ENCODE assay signal across 1 cellular context in genomic region chr11:13065200-13065787, GRCh38.
TF ChIP-seq lines count a peak whose summit lies in the region.

No MANE protein-coding gene starts in this region.

TF ChIP-seq in HepG2, 621 proteins besides CTCF, POLR2A, EP300 and RAD21 (continued from another document):
- TF ChIP-seq, protein P1, sequence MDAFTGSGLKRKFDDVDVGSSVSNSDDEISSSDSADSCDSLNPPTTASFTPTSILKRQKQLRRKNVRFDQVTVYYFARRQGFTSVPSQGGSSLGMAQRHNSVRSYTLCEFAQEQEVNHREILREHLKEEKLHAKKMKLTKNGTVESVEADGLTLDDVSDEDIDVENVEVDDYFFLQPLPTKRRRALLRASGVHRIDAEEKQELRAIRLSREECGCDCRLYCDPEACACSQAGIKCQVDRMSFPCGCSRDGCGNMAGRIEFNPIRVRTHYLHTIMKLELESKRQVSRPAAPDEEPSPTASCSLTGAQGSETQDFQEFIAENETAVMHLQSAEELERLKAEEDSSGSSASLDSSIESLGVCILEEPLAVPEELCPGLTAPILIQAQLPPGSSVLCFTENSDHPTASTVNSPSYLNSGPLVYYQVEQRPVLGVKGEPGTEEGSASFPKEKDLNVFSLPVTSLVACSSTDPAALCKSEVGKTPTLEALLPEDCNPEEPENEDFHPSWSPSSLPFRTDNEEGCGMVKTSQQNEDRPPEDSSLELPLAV (CRISPR knock-in tag; conservative IDR thresholded peaks at IDR 0.05; ENCODE audit: low read depth), result no peak
- TF ChIP-seq, protein P2, sequence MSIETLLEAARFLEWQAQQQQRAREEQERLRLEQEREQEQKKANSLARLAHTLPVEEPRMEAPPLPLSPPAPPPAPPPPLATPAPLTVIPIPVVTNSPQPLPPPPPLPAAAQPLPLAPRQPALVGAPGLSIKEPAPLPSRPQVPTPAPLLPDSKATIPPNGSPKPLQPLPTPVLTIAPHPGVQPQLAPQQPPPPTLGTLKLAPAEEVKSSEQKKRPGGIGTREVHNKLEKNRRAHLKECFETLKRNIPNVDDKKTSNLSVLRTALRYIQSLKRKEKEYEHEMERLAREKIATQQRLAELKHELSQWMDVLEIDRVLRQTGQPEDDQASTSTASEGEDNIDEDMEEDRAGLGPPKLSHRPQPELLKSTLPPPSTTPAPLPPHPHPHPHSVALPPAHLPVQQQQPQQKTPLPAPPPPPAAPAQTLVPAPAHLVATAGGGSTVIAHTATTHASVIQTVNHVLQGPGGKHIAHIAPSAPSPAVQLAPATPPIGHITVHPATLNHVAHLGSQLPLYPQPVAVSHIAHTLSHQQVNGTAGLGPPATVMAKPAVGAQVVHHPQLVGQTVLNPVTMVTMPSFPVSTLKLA (IDR thresholded peaks at IDR 0.05), result no peak
- TF ChIP-seq ZKSCAN1 (IDR thresholded peaks at IDR 0.05; ENCODE audit: low read length) (no peak), SRY (CRISPR knock-in tag; IDR thresholded peaks at IDR 0.05) (no peak), ZNF331 (CRISPR knock-in tag; IDR thresholded peaks at IDR 0.05) (0 out of 2 replicates have a peak, but pooled peaks have one; percentile 33), SIX4 (CRISPR knock-in tag; IDR thresholded peaks at IDR 0.05) (peak; percentile 31; the same call in 1 of the 2 replicates), NPAS2 (CRISPR knock-in tag; IDR thresholded peaks at IDR 0.05; ENCODE audit: borderline replicate concordance) (no peak)
